In the genomic region with DNA sequence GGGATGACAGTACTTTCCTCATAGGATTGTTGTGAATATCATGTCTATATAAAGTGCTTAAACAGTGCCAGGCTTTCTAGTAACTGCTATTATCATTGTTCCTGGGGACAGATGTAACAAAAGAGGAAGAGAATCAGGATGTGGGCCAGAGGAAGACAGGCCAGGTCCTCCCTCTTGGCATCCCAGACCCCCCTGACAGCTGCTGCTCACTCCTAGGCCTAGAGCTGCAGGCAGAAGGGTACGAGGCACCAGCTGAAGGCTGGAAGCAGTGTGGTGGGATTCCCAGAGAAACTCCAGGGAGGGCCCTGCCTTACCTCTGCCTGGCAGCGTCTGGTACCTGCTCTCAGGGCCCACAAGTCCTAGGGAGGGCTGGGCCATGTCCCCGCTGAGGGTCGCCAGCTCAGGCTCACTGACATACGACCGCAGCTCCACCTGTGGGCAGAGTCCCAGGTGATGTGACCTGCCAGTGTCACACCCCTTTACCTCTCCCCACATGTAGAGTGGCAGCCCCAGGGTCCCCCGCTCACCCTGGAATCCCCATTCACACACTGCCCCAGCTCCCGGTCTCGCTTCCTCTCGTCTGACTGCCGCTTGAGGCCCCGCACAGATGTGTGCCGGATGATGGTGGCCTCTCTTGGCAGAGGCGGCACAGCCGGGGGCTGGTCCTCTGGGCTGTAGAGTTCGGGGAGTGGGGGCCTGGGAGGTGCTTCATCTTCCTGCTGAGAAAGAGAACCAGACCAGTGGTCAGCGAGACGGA, we compare ENCODE assay signal across 14 cellular contexts. TPM values are rescaled to one million over a fixed set of nuclear protein-coding genes. Genes with fewer than 3 reads are reported as not detected.
A peak's percentile ranks its signal among the peaks of the same experiment; 100 is the strongest.
DNase-seq lines count a peak whose midpoint lies in the region; ATAC-seq, FAIRE-seq and TF ChIP-seq lines count a peak whose summit lies in the region.
"Had no signal": no experiment of that assay in that cellular context is flagged by ENCODE, and none has a peak within 500 bp of the region (broad histone marks: within the 10 kb centered on the region; RNA-seq: fewer than 3 reads in every experiment).

No MANE protein-coding gene starts in this region.

- H2AFZ ChIP-seq in IMR-90 (replicated peaks; ENCODE audit: low read length, poor library complexity) (peak overlapping the region; percentile 59), neuronal stem cell (ENCODE audit: low read length) (no peak overlapping the region)

- H3K4me1 ChIP-seq in A549 (peaks cover 34% of the 10 kb centered on the region), IMR-90 (ENCODE audit: control insufficient read depth, insufficient read depth, low read length) (peaks cover 6% of the 10 kb centered on the region), ascending aorta (peaks cover 24 to 36% of the 10 kb centered on the region in 2 donors), neuronal stem cell (ENCODE audit: control insufficient read depth in 2 of 2, insufficient read depth in 1 of 2, low read depth in 1 of 2, low read length in 2 of 2) (peaks cover 9 to 14% of the 10 kb centered on the region in 2 donors)

- no TSS peak for BruUV-seq in IMR-90 (replicated peaks; lab: Mats Ljungman, UMichigan)

- no peaks in the 10 kb centered on the region for H3K36me3 Mint-ChIP-seq in activated CD4-positive, alpha-beta memory T cell treated with anti-CD3 and anti-CD28 coated beads, Interleukin-2, amount 10 ng/mL, durations not matched to agents 7 days and 5 days (ENCODE audit: low read depth)

- H2AK9ac ChIP-seq in IMR-90 (replicated peaks; ENCODE audit: low read depth, low read length, poor library complexity): peak overlapping the region; percentile 18

- no peaks in the 10 kb centered on the region for H3K9me3 Mint-ChIP-seq in activated CD4-positive, alpha-beta memory T cell treated with anti-CD3 and anti-CD28 coated beads, Interleukin-2, amount 10 ng/mL, durations not matched to agents 7 days and 5 days

- H3K56ac ChIP-seq in IMR-90 (ENCODE audit: extremely low read depth, insufficient read depth, low read length): no peak overlapping the region

- POLR2A ChIA-PET in A549 (lab: Yijun Ruan, JAX) (no interaction called here), IMR-90 (lab: Charles Lee; ENCODE audit: unreplicated experiment) (no interaction called here)
- POLR2A ChIA-PET in activated CD4-positive, alpha-beta memory T cell treated with anti-CD3 and anti-CD28 coated beads, Interleukin-2, amount 10 ng/mL, durations not matched to agents 7 days and 5 days (lab: Charles Lee): no interaction called here

- no peak overlapping the region for H4K5ac ChIP-seq in IMR-90 (ENCODE audit: low read depth, low read length)

- H3K27ac Mint-ChIP-seq in activated CD4-positive, alpha-beta memory T cell treated with anti-CD3 and anti-CD28 coated beads, Interleukin-2, amount 10 ng/mL, durations not matched to agents 7 days and 5 days: no peak overlapping the region

- peaks cover 7% of the 10 kb centered on the region for H3K9me1 ChIP-seq in IMR-90 (ENCODE audit: insufficient read depth, low read length)

- H3K27me3 ChIP-seq in IMR-90 (ENCODE audit: control insufficient read depth, insufficient read depth, low read length) (no peaks in the 10 kb centered on the region), ascending aorta (no peaks in the 10 kb centered on the region), neuronal stem cell (ENCODE audit: control insufficient read depth in 3 of 3, insufficient read depth in 3 of 3, low read depth in 1 of 3, low read length in 3 of 3) (no peaks in the 10 kb centered on the region)

- TF ChIP-seq RAD21 in A549 (conservative IDR thresholded peaks at IDR 0.05 in 1 of 2, IDR thresholded peaks at IDR 0.05 in 1 of 2) (no peak), IMR-90 (IDR thresholded peaks at IDR 0.05; ENCODE audit: low read length) (no peak)

- peak overlapping the region; percentile 83 for H2BK20ac ChIP-seq in IMR-90 (ENCODE audit: low read depth, low read length)

- in situ Hi-C loops in IMR-90 (cut with MboI; ENCODE audit: low sequenced_read_pairs): no loop called here

- H3K9me3 ChIP-seq in A549 (no peaks in the 10 kb centered on the region), IMR-90 (ENCODE audit: control insufficient read depth, insufficient read depth, low read length) (no peaks in the 10 kb centered on the region), ascending aorta (no peaks in the 10 kb centered on the region), neuronal stem cell (replicated peaks in 1 of 2; ENCODE audit: control insufficient read depth in 2 of 2, insufficient read depth in 1 of 2, low read depth in 1 of 2, low read length in 2 of 2) (no peaks in the 10 kb centered on the region)

- TF ChIP-seq EP300 in A549 (IDR thresholded peaks at IDR 0.05): no peak

- TF ChIP-seq CTCF in A549 (IDR thresholded peaks at IDR 0.05) (no peak), IMR-90 (conservative IDR thresholded peaks at IDR 0.05; ENCODE audit: low read depth, low read length) (no peak), ascending aorta (IDR thresholded peaks at IDR 0.05) (no peak), GM20000 (IDR thresholded peaks at IDR 0.05; ENCODE audit: extremely low read depth, missing control alignments) (no peak)

- H2BK12ac ChIP-seq in neuronal stem cell (ENCODE audit: low read length): no peak overlapping the region

- no peaks in the 10 kb centered on the region for H3K27me3 Mint-ChIP-seq in activated CD4-positive, alpha-beta memory T cell treated with anti-CD3 and anti-CD28 coated beads, Interleukin-2, amount 10 ng/mL, durations not matched to agents 7 days and 5 days

- ATAC-seq in A549 (no peak), IMR-90 (ENCODE audit: low read depth) (no peak), GM18505 (IDR thresholded peaks at IDR 0.05; ENCODE audit: unreplicated experiment) (no peak), HG03378 (IDR thresholded peaks at IDR 0.05; ENCODE audit: unreplicated experiment) (no peak)

- H3K4ac ChIP-seq in IMR-90 (ENCODE audit: low read depth, low read length): peak overlapping the region; percentile 81
- no peak overlapping the region for H3K4ac ChIP-seq in neuronal stem cell (ENCODE audit: low read length)

- CTCF ChIA-PET in A549 (lab: Yijun Ruan, JAX): interaction anchor here (1.0 to 6.0 kb wide), 7 partner anchors 11 to 273 kb away, joined by 3 to 28 read pairs (median 7); no protein-coding TSS in a partner anchor
- CTCF ChIA-PET in IMR-90 (lab: Yijun Ruan, JAX): no interaction called here
- CTCF ChIA-PET in activated CD4-positive, alpha-beta memory T cell treated with anti-CD3 and anti-CD28 coated beads, Interleukin-2, amount 10 ng/mL, durations not matched to agents 7 days and 5 days (lab: Charles Lee): interaction anchor here (1.2 kb wide), 1 partner anchor 11 kb away, joined by 4 read pairs; no protein-coding TSS in a partner anchor

- H3K4me2 ChIP-seq in A549 (peak overlapping the region; percentile 69), IMR-90 (ENCODE audit: low read depth, low read length) (no peak overlapping the region), neuronal stem cell (ENCODE audit: insufficient read depth, low read length, poor library complexity, severe bottlenecking) (no peak overlapping the region)

- no peaks in the 10 kb centered on the region for H4K20me1 ChIP-seq in IMR-90 (ENCODE audit: insufficient read depth, low read length)

- H3K27ac ChIP-seq in A549 (peak overlapping the region; percentile 72 to 82), IMR-90 (ENCODE audit: insufficient read depth, low read length) (0 out of 2 replicates have a peak overlapping the region, but pooled peaks have one; percentile 10), ascending aorta (peak overlapping the region; percentile 76 to 84), neuronal stem cell (replicated peaks; ENCODE audit: low read length) (no peak overlapping the region)

- H2BK120ac ChIP-seq in IMR-90 (ENCODE audit: low read depth, low read length) (peak overlapping the region; percentile 77), neuronal stem cell (ENCODE audit: low read depth, low read length) (no peak overlapping the region)

- peak overlapping the region; percentile 49; the same call in 2 of the 3 replicates for H2BK15ac ChIP-seq in IMR-90 (ENCODE audit: low read depth, low read length)
- H2BK15ac ChIP-seq in neuronal stem cell (ENCODE audit: low read length): no peak overlapping the region

- TF ChIP-seq POLR2A in A549 (IDR thresholded peaks at IDR 0.05; ENCODE audit: low read length) (no peak), IMR-90 (IDR thresholded peaks at IDR 0.05; ENCODE audit: low read depth, low read length) (no peak), GM18505 (IDR thresholded peaks at IDR 0.05; ENCODE audit: borderline replicate concordance, extremely low read depth, insufficient read depth, insufficient read length) (no peak)

- H3K79me1 ChIP-seq in IMR-90 (ENCODE audit: low read depth in 1 of 2, low read length in 2 of 2): no peaks in the 10 kb centered on the region
- H3K79me1 ChIP-seq in neuronal stem cell (ENCODE audit: low read depth, low read length): no peaks in the 10 kb centered on the region

- H3K36me3 ChIP-seq in IMR-90 (ENCODE audit: control insufficient read depth, insufficient read depth, low read length) (no peaks in the 10 kb centered on the region), ascending aorta (no peaks in the 10 kb centered on the region), neuronal stem cell (replicated peaks in 1 of 2; ENCODE audit: control insufficient read depth in 2 of 2, insufficient read depth in 2 of 2, low read length in 2 of 2) (peaks cover 8 to 40% of the 10 kb centered on the region in 2 donors)

- no peak for FAIRE-seq in A549 (lab: Jason Lieb, UNC)
- FAIRE-seq: H1 had no signal

- H4K8ac ChIP-seq in IMR-90 (ENCODE audit: low read depth in 2 of 2, low read length in 2 of 2): peak overlapping the region; percentile 16 to 64; a peak in 2 of 4 replicates
- no peak overlapping the region for H4K8ac ChIP-seq in neuronal stem cell (ENCODE audit: low read depth, low read length)

- 96% methylated on average over 17 of the region's 18 CpGs for WGBS in A549 (ENCODE audit: missing lambda C conversion rate)
- 89% methylated on average over 5 of the region's 18 CpGs; no CpG with 5 or more reads in 1 of the 2 experiments for WGBS in IMR-90 (ENCODE audit: extremely low coverage in 2 of 2, insufficient read length in 1 of 2), 2 experiments
- no CpG with 5 or more reads among the region's 18 CpGs for WGBS in neuronal stem cell (ENCODE audit: extremely low coverage in 2 of 2, insufficient read length in 2 of 2, insufficient replicate concordance in 1 of 2), 2 donors

- H3K23ac ChIP-seq in IMR-90 (ENCODE audit: low read depth, low read length): peak overlapping the region; percentile 62; the same call in 1 of the 2 replicates
- no peak overlapping the region for H3K23ac ChIP-seq in neuronal stem cell (ENCODE audit: low read depth, low read length, poor library complexity)

- intact Hi-C loops in IMR-90 (cut with micrococcal nuclease) (no loop called here), ascending aorta (cut with DNase I) (loop anchor here (5.0 kb wide), 1 partner anchor 417 kb away; a partner anchor contains a TSS)

- no peak overlapping the region for H3K9ac ChIP-seq in IMR-90 (ENCODE audit: low read depth, low read length)
- no peak overlapping the region for H3K9ac ChIP-seq in neuronal stem cell (ENCODE audit: low read depth, low read length, poor library complexity)

- H4K91ac ChIP-seq in IMR-90 (ENCODE audit: insufficient read depth, low read depth, low read length) (peak overlapping the region; percentile 63), neuronal stem cell (ENCODE audit: low read depth, low read length, poor library complexity) (no peak overlapping the region)

- DNase-seq in A549 (ENCODE audit: low read depth in 1 of 2, low spot score in 1 of 2) (no peak), IMR-90 (no peak), ascending aorta (ENCODE audit: low spot score in 2 of 2) (no peak), neuronal stem cell (ENCODE audit: low spot score) (no peak), GM20000 (ENCODE audit: low spot score) (no peak)
- DNase-seq in activated CD4-positive, alpha-beta memory T cell treated with anti-CD3 and anti-CD28 coated beads, Interleukin-2, amount 10 ng/mL, durations not matched to agents 7 days and 5 days: no peak
- DNase-seq: activated CD4-positive, alpha-beta T cell treated with anti-CD3 and anti-CD28 coated beads for 48 hours; C1 segment of cervical spinal cord; NK-92 treated with Interleukin-12 subunit alpha and Interleukin-12 subunit beta, amount 100 ng/mL, for 24 hours; occipital lobe had no signal

- H3K4me1 Mint-ChIP-seq in activated CD4-positive, alpha-beta memory T cell treated with anti-CD3 and anti-CD28 coated beads, Interleukin-2, amount 10 ng/mL, durations not matched to agents 7 days and 5 days: peaks cover 14% of the 10 kb centered on the region

- peak overlapping the region; percentile 59; the same call in 1 of the 2 replicates for H3K14ac ChIP-seq in IMR-90 (replicated peaks; ENCODE audit: low read depth, low read length)
- H3K14ac ChIP-seq in neuronal stem cell (ENCODE audit: low read length): no peak overlapping the region

- H3K18ac ChIP-seq in IMR-90 (ENCODE audit: low read depth, low read length) (peak overlapping the region; percentile 31; the same call in 1 of the 2 replicates), neuronal stem cell (ENCODE audit: low read length) (no peak overlapping the region)

- H3K4me3 Mint-ChIP-seq in activated CD4-positive, alpha-beta memory T cell treated with anti-CD3 and anti-CD28 coated beads, Interleukin-2, amount 10 ng/mL, durations not matched to agents 7 days and 5 days: no peak overlapping the region

- H2BK5ac ChIP-seq in IMR-90 (ENCODE audit: low read depth, low read length, poor library complexity, severe bottlenecking) (peak overlapping the region; percentile 65), neuronal stem cell (ENCODE audit: low read length) (no peak overlapping the region)

- dilution Hi-C loops in IMR-90 (cut with HindIII; ENCODE audit: low sequenced_read_pairs, unreplicated experiment): no loop called here

- H3K4me3 ChIP-seq in A549: no peak overlapping the region
- no peak overlapping the region for H3K4me3 ChIP-seq in IMR-90 (ENCODE audit: insufficient read depth, low read depth, low read length)
- no peak overlapping the region for H3K4me3 ChIP-seq in ascending aorta
- H3K4me3 ChIP-seq in neuronal stem cell (ENCODE audit: low read length in 2 of 2): no peak overlapping the region
- H3K4me3 ChIP-seq: lung had no signal

- peak overlapping the region; percentile 26 for H2AK5ac ChIP-seq in IMR-90 (ENCODE audit: low read depth, low read length)
- H2AK5ac ChIP-seq in neuronal stem cell (ENCODE audit: low read depth, low read length): peak overlapping the region; percentile 27

RNA-seq across cellular contexts. Expression of a gene that starts 52.2 kb away (rescaled TPM):
- polyA plus RNA-seq in A549 (2011; rRNA removed): 144 and 342 TPM in 2 replicates
- 119 and 182 TPM in 2 replicates for polyA plus RNA-seq in A549 (2012; cell fraction: cytosol; rRNA removed)
- polyA plus RNA-seq in A549 (2012; cell fraction: nucleus; rRNA removed): 24.9 and 41.3 TPM in 2 replicates
- polyA plus RNA-seq in A549 (2017; fragmentation: RNase III; extraction: RNeasy Plus Mini Kit Qiagen cat#74134 plus additional on column Dnase treatment): 417 to 467 TPM (median 456 TPM) in 3 replicates
- polyA minus RNA-seq in A549 (2011; rRNA and poly(A)+ RNA removed): 84.6 and 109 TPM in 2 replicates
- 53.8 and 238 TPM in 2 replicates for total RNA-seq in IMR-90 (2012; rRNA removed)
- polyA plus RNA-seq in IMR-90 (2012; rRNA removed): 67.8 and 77.2 TPM in 2 replicates
- 27.7 and 30.2 TPM in 2 replicates for polyA plus RNA-seq in IMR-90 (2012; cell fraction: cytosol; rRNA removed)
- polyA plus RNA-seq in IMR-90 (2012; cell fraction: nucleus; rRNA removed; ENCODE audit: low replicate concordance): 10.2 and 52.0 TPM in 2 replicates
- 40.9 TPM for total RNA-seq in ascending aorta
- polyA plus RNA-seq in neuronal stem cell (2013, experiment 1 of 2): 205 TPM
- polyA plus RNA-seq in neuronal stem cell (2013, experiment 2 of 2): 208 TPM
- 100 to 1,000 TPM; 113 to 124 TPM for total RNA-seq in activated CD4-positive, alpha-beta memory T cell treated with anti-CD3 and anti-CD28 coated beads, Interleukin-2, amount 10 ng/mL, durations not matched to agents 7 days and 5 days
